1 cellular context compared by ENCODE assay signal in the genomic region with DNA sequence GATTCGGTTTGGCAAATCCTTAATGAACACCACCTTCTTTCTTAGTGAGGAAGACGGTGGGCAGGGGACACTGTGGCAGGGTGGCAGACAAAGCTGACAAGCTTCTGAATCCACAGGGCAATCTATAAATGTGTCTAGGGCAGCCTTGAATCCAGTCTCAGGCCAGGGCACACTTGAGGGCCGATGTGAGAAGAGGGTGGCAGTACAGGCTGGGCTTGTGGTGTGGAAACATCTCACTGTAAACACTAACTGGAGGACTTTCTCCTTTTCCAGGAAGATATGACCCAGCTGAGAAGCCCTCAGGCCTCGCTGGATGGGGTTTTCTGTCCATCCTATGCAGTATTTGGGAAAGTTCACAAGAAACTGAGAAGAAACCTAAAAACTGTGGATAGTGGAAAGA.
TF ChIP-seq lines count a peak whose summit lies in the region.

No MANE protein-coding gene starts in this region.

TF ChIP-seq in IMR-90, 13 proteins besides CTCF, POLR2A, EP300 and RAD21:
- TF ChIP-seq RFX5 (IDR thresholded peaks at IDR 0.05; ENCODE audit: low read depth, low read length) (no peak), BHLHE40 (IDR thresholded peaks at IDR 0.05; ENCODE audit: low read depth, low read length) (no peak), CHD1 (IDR thresholded peaks at IDR 0.05; ENCODE audit: low read depth, low read length) (no peak), MAFK (IDR thresholded peaks at IDR 0.05; ENCODE audit: low read depth, low read length) (no peak), NFE2L2 (IDR thresholded peaks at IDR 0.05; ENCODE audit: low read depth, low read length) (no peak), FOS (IDR thresholded peaks at IDR 0.05; ENCODE audit: low read depth, low read length) (no peak), MAZ (IDR thresholded peaks at IDR 0.05; ENCODE audit: borderline replicate concordance, low read depth, low read length) (no peak), SMC3 (IDR thresholded peaks at IDR 0.05; ENCODE audit: low read depth, low read length) (no peak), CEBPB (IDR thresholded peaks at IDR 0.05; ENCODE audit: low read depth, low read length) (no peak)
- TF ChIP-seq, protein P1, sequence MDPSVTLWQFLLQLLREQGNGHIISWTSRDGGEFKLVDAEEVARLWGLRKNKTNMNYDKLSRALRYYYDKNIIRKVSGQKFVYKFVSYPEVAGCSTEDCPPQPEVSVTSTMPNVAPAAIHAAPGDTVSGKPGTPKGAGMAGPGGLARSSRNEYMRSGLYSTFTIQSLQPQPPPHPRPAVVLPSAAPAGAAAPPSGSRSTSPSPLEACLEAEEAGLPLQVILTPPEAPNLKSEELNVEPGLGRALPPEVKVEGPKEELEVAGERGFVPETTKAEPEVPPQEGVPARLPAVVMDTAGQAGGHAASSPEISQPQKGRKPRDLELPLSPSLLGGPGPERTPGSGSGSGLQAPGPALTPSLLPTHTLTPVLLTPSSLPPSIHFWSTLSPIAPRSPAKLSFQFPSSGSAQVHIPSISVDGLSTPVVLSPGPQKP (IDR thresholded peaks at IDR 0.05; ENCODE audit: borderline replicate concordance, low read depth, low read length) = no peak
- TF ChIP-seq, protein P2, sequence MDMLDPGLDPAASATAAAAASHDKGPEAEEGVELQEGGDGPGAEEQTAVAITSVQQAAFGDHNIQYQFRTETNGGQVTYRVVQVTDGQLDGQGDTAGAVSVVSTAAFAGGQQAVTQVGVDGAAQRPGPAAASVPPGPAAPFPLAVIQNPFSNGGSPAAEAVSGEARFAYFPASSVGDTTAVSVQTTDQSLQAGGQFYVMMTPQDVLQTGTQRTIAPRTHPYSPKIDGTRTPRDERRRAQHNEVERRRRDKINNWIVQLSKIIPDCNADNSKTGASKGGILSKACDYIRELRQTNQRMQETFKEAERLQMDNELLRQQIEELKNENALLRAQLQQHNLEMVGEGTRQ (IDR thresholded peaks at IDR 0.05; ENCODE audit: low read depth, low read length) = no peak
TF ChIP-seq in IMR-90: peak in this region for 0.
